ENCODE assay signal across 8 cellular contexts in the genomic region with DNA sequence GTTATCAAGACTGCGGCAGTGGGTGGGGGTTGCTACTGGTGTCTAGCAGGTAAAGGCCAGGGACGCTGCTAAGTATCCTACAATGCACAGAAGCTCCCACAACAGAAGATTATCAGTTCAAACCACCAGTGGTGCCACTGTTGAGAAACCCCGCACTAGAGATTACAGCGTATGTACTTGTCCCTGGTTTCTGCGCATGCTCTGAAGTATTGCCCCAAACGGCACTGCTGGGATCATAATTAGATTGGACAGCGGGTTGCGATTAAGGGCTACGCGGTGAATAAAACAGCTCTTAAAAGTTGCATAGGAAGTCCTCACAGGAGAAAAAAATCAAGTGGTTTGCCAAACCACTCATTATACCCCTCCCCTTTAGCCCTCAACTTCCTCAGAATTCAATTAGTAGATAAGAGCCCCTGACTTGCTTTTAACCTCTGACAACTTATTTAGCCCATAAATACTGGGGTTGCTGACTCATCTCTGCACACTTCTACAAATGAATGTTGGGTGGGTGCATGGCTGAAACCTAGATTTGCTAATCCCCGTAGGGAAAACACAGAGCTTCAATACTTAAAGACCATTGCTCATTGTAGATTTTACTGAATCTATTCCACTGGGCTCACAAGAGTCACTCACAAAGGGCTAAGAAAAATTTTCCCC.
DNase-seq lines count a peak whose midpoint lies in the region; ATAC-seq and TF ChIP-seq lines count a peak whose summit lies in the region.

No MANE protein-coding gene starts in this region.

- POLR2A ChIA-PET in activated CD4-positive, alpha-beta memory T cell treated with anti-CD3 and anti-CD28 coated beads for 36 hours (lab: Charles Lee) = interaction anchor here (0.6 to 1.5 kb wide), 5 partner anchors 47 to 761 kb away, joined by 3 to 14 read pairs (median 5); no protein-coding TSS in a partner anchor

- CTCF ChIA-PET in activated CD4-positive, alpha-beta memory T cell treated with anti-CD3 and anti-CD28 coated beads for 36 hours (lab: Charles Lee) = interaction anchor here (0.6 to 5.5 kb wide), 9 partner anchors 31 to 936 kb away, joined by 3 to 74 read pairs (median 3); a partner anchor contains a TSS

- peak overlapping the region; percentile 93 for H3K27ac Mint-ChIP-seq in activated CD4-positive, alpha-beta memory T cell treated with anti-CD3 and anti-CD28 coated beads for 36 hours

- DNase-seq in EH (ENCODE audit: low read depth) (peak; percentile 91), NCI-H1105 treated with DMSO at 0.1 percent for 48 hours (lab: John Stamatoyannopoulos, UW) (peak; percentile 71), left lung (peak in 1 of 2 donors; percentile 46), D341Med (ENCODE audit: low spot score) (no peak), HPDE6-E6E7 (ENCODE audit: extremely low spot score) (no peak), ureter (ENCODE audit: low spot score) (no peak)
- DNase-seq in activated CD4-positive, alpha-beta memory T cell treated with anti-CD3 and anti-CD28 coated beads for 36 hours = peak; percentile 76

- peak overlapping the region in 1 of 2 donors; percentile 13 for H3K27ac ChIP-seq in left lung

- no peak for TF ChIP-seq CTCF in left lung (IDR thresholded peaks at IDR 0.05)

- peak overlapping the region; percentile 38 for H3K4me3 Mint-ChIP-seq in activated CD4-positive, alpha-beta memory T cell treated with anti-CD3 and anti-CD28 coated beads for 36 hours

- H3K36me3 Mint-ChIP-seq in activated CD4-positive, alpha-beta memory T cell treated with anti-CD3 and anti-CD28 coated beads for 36 hours = no peaks in the 10 kb centered on the region

- no peaks in the 10 kb centered on the region for H3K36me3 ChIP-seq in left lung

- peaks cover 14 to 21% of the 10 kb centered on the region in 2 donors for H3K4me1 ChIP-seq in left lung

- peaks cover 39% of the 10 kb centered on the region for H3K4me1 Mint-ChIP-seq in activated CD4-positive, alpha-beta memory T cell treated with anti-CD3 and anti-CD28 coated beads for 36 hours (ENCODE audit: low read depth)

- no peak overlapping the region for H3K4me3 ChIP-seq in left lung

- no peaks in the 10 kb centered on the region for H3K9me3 ChIP-seq in left lung

- intact Hi-C loops in activated CD4-positive, alpha-beta memory T cell treated with anti-CD3 and anti-CD28 coated beads for 36 hours (cut with micrococcal nuclease) = loop anchor here (1.0 kb wide), 7 partner anchors 33 to 571 kb away; no protein-coding TSS in a partner anchor
- intact Hi-C loops in left lung (cut with DNase I) = no loop called here

- H3K9me3 Mint-ChIP-seq in activated CD4-positive, alpha-beta memory T cell treated with anti-CD3 and anti-CD28 coated beads for 36 hours = no peaks in the 10 kb centered on the region

- ATAC-seq in GM21825 (IDR thresholded peaks at IDR 0.05; ENCODE audit: unreplicated experiment) (peak; percentile 45), left lung (peak; percentile 71)

- H3K27me3 ChIP-seq in left lung = peaks cover 0 to 10% of the 10 kb centered on the region in 2 donors

- H3K27me3 Mint-ChIP-seq in activated CD4-positive, alpha-beta memory T cell treated with anti-CD3 and anti-CD28 coated beads for 36 hours = peaks cover 15% of the 10 kb centered on the region

Comparison
In these comparisons a context has a peak if more than half of its experiments do, and no peak if none do; other contexts are left out.
1. DNase-seq: peak in EH (single experiment), NCI-H1105 treated with DMSO at 0.1 percent for 48 hours (single experiment) and activated CD4-positive, alpha-beta memory T cell treated with anti-CD3 and anti-CD28 coated beads for 36 hours (single experiment); none in D341Med (single experiment), HPDE6-E6E7 (single experiment) and ureter (single experiment).